In the genomic region with DNA sequence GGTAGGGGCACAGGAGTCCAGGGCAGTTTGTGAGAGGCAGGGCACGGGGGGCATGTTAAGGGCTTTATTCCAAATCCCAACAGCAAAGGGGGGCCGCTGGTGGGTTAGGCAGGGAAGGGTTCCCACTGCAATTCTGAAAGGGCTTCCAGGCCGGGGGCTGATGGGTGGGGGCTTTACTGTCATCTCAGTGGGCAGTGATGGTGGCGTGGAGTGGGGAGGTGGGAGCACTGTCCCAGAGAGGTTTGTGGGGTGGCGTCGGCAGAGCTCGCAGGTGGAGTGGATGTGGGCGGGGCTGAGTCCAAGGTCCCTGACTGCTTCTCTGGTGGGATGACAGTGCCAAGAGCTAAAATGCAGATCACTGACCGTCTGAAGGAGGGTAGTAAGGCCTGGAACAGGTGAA, we compare ENCODE assay signal across 22 cellular contexts.
"Had no signal": no experiment of that assay in that cellular context is flagged by ENCODE, and none has a peak within 500 bp of the region (broad histone marks: within the 10 kb centered on the region; RNA-seq: fewer than 3 reads in every experiment).

No MANE protein-coding gene starts in this region.

- H3K9me3 ChIP-seq: Peyer's patch, SJCRH30, SK-N-SH had no signal

- H3K4me3 ChIP-seq: Peyer's patch, SJCRH30 had no signal

- DNase-seq: activated CD4-positive, alpha-beta memory T cell treated with anti-CD3 and anti-CD28 coated beads for 36 hours; activated CD4-positive, alpha-beta T cell treated with anti-CD3 and anti-CD28 coated beads, Interleukin-2, amount 10 ng/mL, durations not matched to agents 7 days and 5 days; activated CD4-positive, CD25-positive, alpha-beta regulatory T cell; activated T-cell treated with anti-CD3 and anti-CD28 coated beads for 4 hours; activated T-cell treated with anti-CD3 and anti-CD28 coated beads, Interleukin-2, amount 50 U/mL, for 48 hours; aorta; central memory CD4-positive, alpha-beta T cell; MM.1S; NCI-H1105 treated with DMSO at 0.1 percent for 48 hours; NCI-H1436 treated with DMSO at 0.1 percent for 48 hours; NCI-H187; NCI-H2081; NCI-H510A treated with DMSO at 0.1 percent for 48 hours; NCI-H69; Right ventricle myocardium superior; SJCRH30; SK-N-SH; T-helper 1 cell had no signal

- H3K36me3 ChIP-seq: Peyer's patch, SJCRH30 had no signal

- H3K4me3 Mint-ChIP-seq: activated CD4-positive, alpha-beta memory T cell treated with anti-CD3 and anti-CD28 coated beads for 36 hours; activated CD4-positive, alpha-beta T cell treated with anti-CD3 and anti-CD28 coated beads, Interleukin-2, amount 10 ng/mL, durations not matched to agents 7 days and 5 days; activated naive CD4-positive, alpha-beta T cell treated with anti-CD3 and anti-CD28 coated beads, Interleukin-2, amount 50 U/mL, for 24 hours had no signal

- H3K27ac ChIP-seq: Peyer's patch, RWPE1, SJCRH30, VCaP had no signal

- H3K9ac ChIP-seq: SK-N-SH had no signal

- H3K27me3 ChIP-seq: Peyer's patch, SJCRH30 had no signal

- H3K27ac Mint-ChIP-seq: activated CD4-positive, alpha-beta memory T cell treated with anti-CD3 and anti-CD28 coated beads for 36 hours; activated CD4-positive, alpha-beta T cell treated with anti-CD3 and anti-CD28 coated beads, Interleukin-2, amount 10 ng/mL, durations not matched to agents 7 days and 5 days; activated naive CD4-positive, alpha-beta T cell treated with anti-CD3 and anti-CD28 coated beads, Interleukin-2, amount 50 U/mL, for 24 hours had no signal

- H3K4me2 ChIP-seq: SK-N-SH had no signal

- H3K36me3 Mint-ChIP-seq: activated CD4-positive, alpha-beta memory T cell treated with anti-CD3 and anti-CD28 coated beads for 36 hours; activated naive CD4-positive, alpha-beta T cell treated with anti-CD3 and anti-CD28 coated beads, Interleukin-2, amount 50 U/mL, for 24 hours had no signal

- H3K9me3 Mint-ChIP-seq: activated CD4-positive, alpha-beta memory T cell treated with anti-CD3 and anti-CD28 coated beads for 36 hours; activated CD4-positive, alpha-beta T cell treated with anti-CD3 and anti-CD28 coated beads, Interleukin-2, amount 10 ng/mL, durations not matched to agents 7 days and 5 days; activated naive CD4-positive, alpha-beta T cell treated with anti-CD3 and anti-CD28 coated beads, Interleukin-2, amount 50 U/mL, for 24 hours had no signal
